Comparison of ENCODE assay signal across 1 cellular context in the genomic region with DNA sequence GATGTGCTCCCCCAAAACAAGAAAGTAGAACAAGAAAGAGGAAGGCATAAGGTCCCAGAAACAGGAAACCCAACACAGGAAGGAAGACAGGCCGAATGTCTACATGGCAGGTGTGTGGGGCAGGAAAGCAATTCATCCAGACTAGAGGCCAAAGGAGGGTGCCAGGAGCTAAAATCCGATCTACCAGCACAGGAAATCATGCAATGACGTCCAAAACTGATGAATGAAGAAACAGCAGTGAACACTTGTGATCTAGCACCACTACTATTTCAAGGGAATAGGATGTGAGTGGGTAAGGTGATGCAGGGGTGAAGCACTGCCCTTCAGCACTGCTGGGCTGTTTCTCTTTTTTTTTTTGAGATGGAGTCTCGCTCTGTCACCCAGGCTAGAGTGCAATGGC.
TF ChIP-seq lines count a peak whose summit lies in the region.

No MANE protein-coding gene starts in this region.

TF ChIP-seq in endothelial cell of umbilical vein, 7 proteins besides CTCF, POLR2A, EP300 and RAD21 (continued from another document):
- TF ChIP-seq GATA2 (IDR thresholded peaks at IDR 0.05; ENCODE audit: insufficient read depth, insufficient read length, low read depth, low read length) (no peak), JUN (IDR thresholded peaks at IDR 0.05; ENCODE audit: borderline replicate concordance, insufficient read depth, insufficient read length, low read depth) (no peak), FOS (IDR thresholded peaks at IDR 0.05; ENCODE audit: borderline replicate concordance, insufficient read depth, low read length) (no peak), POLR2AphosphoS5 (IDR thresholded peaks at IDR 0.05; ENCODE audit: insufficient read depth, low read depth, low read length) (no peak), EZH2 (IDR thresholded peaks at IDR 0.05; ENCODE audit: borderline replicate concordance, low read depth, low read length, severe bottlenecking) (no peak)
